8 cellular contexts compared by ENCODE assay signal in genomic region chr10:100912013-100912608, GRCh38. TPM values are rescaled to one million over a fixed set of nuclear protein-coding genes. Genes with fewer than 3 reads are reported as not detected.
DNase-seq lines count a peak whose midpoint lies in the region; ATAC-seq, FAIRE-seq and TF ChIP-seq lines count a peak whose summit lies in the region.

No MANE protein-coding gene starts in this region.

- H3K27me3 ChIP-seq in HL-60 (ENCODE audit: insufficient read depth, poor library complexity, severe bottlenecking) (no peaks in the 10 kb centered on the region), K562 (ENCODE audit: control insufficient read depth in 2 of 2, insufficient read depth in 2 of 2, low read length in 2 of 2) (no peaks in the 10 kb centered on the region), lung (ENCODE audit: control insufficient read depth, insufficient read depth) (no peaks in the 10 kb centered on the region)

- intact Hi-C loops in CD14-positive monocyte (cut with micrococcal nuclease), result loop anchor here (5.0 to 10.0 kb wide), 2 partner anchors 73 to 75 kb away; partner anchors contain the start of genes MRPL43 (in 2 of the 2) and TWNK (in 2 of the 2)
- intact Hi-C loops in K562 (cut with micrococcal nuclease), result no loop called here

- H3K4me1 Mint-ChIP-seq in CD14-positive monocyte, result peaks cover 31% of the 10 kb centered on the region

- TF ChIP-seq RAD21 in K562 (CRISPR knock-in tag; conservative IDR thresholded peaks at IDR 0.05 in 1 of 2, IDR thresholded peaks at IDR 0.05 in 1 of 2), result no peak

- H3K4me2 ChIP-seq in K562 (ENCODE audit: insufficient read depth, low read length), result peak overlapping the region; percentile 96

- TF ChIP-seq EP300 in K562 (IDR thresholded peaks at IDR 0.05; ENCODE audit: low read length), result no peak

- H3K9me3 Mint-ChIP-seq in CD14-positive monocyte, result no peaks in the 10 kb centered on the region

- BruUV-seq in K562 (replicated peaks; lab: Mats Ljungman, UMichigan), result no TSS peak

- H3K4me1 ChIP-seq in K562 (replicated peaks in 1 of 2; ENCODE audit: control insufficient read depth in 2 of 2, insufficient read depth in 2 of 2, low read length in 2 of 2) (peaks cover 14 to 18% of the 10 kb centered on the region in 2 experiments), lung (ENCODE audit: control insufficient read depth in 2 of 2, insufficient read depth in 2 of 2, low read length in 2 of 2) (peaks cover 1 to 3% of the 10 kb centered on the region in 2 donors)

- no peaks in the 10 kb centered on the region for H3K9me3 ChIP-seq in K562 (replicated peaks; ENCODE audit: control insufficient read depth, insufficient read depth, low read depth, low read length)
- no peaks in the 10 kb centered on the region for H3K9me3 ChIP-seq in lung (ENCODE audit: control insufficient read depth in 2 of 2, insufficient read depth in 1 of 2, low read length in 1 of 2)

- H3K36me3 ChIP-seq in K562 (ENCODE audit: control insufficient read depth, insufficient read depth, low read length), result peaks cover 18% of the 10 kb centered on the region; the same call in 2 of the 3 replicates
- H3K36me3 ChIP-seq in lung (ENCODE audit: control insufficient read depth in 2 of 2, insufficient read depth in 2 of 2, low read length in 2 of 2), result peaks cover 2 to 4% of the 10 kb centered on the region in 2 donors

- ATAC-seq in K562, result no peak
- no peak for ATAC-seq in lung (ENCODE audit: insufficient read depth, low FRiP score)
- no peak for ATAC-seq in HG02852 (IDR thresholded peaks at IDR 0.05; ENCODE audit: unreplicated experiment)
- no peak for ATAC-seq in GM19324 (IDR thresholded peaks at IDR 0.05; ENCODE audit: low FRiP score, unreplicated experiment)
- ATAC-seq in GM18498 (IDR thresholded peaks at IDR 0.05; ENCODE audit: unreplicated experiment), result no peak

- H3K9me1 ChIP-seq in K562 (ENCODE audit: control insufficient read depth, insufficient read depth, low read length), result no peaks in the 10 kb centered on the region

- CTCF ChIA-PET in K562 (lab: Yijun Ruan, JAX; ENCODE audit: low intra/inter-chr PET ratio), result no interaction called here

- peak overlapping the region; percentile 86 to 99 for H3K4me3 Mint-ChIP-seq in CD14-positive monocyte

- DNase-seq in CD14-positive monocyte (ENCODE audit: low spot score) (no peak), HL-60 (ENCODE audit: low read depth in 1 of 2, low spot score in 1 of 2) (no peak), K562 (ENCODE audit: extremely low read depth in 1 of 4, low spot score in 3 of 4) (peak; percentile 16 to 64 (median 27)), lung (ENCODE audit: low spot score) (no peak), AG20443 (ENCODE audit: low spot score) (no peak)

- H3K79me2 ChIP-seq in K562 (ENCODE audit: control insufficient read depth, insufficient read depth, low read length), result peaks cover 27% of the 10 kb centered on the region

- FAIRE-seq in K562 (lab: Jason Lieb, UNC), result no peak

- POLR2A ChIA-PET in K562 (lab: Yijun Ruan, JAX), result interaction anchor here (1.6 kb wide), 1 partner anchor 16 kb away, joined by 3 read pairs; no protein-coding TSS in a partner anchor

- no peaks in the 10 kb centered on the region; the same call in 1 of the 2 replicates for H4K20me1 ChIP-seq in K562 (replicated peaks; ENCODE audit: control insufficient read depth, insufficient read depth, low read length)

- H3K4me3 ChIP-seq in HL-60 (replicated peaks; ENCODE audit: insufficient read depth, low read length) (peak overlapping the region; percentile 100), K562 (peak overlapping the region; percentile 92), lung (peak overlapping the region; percentile 15)

- 1% methylated on average over 12 of the region's 12 CpGs for WGBS in K562 (ENCODE audit: insufficient coverage, low coverage, missing lambda C conversion rate)
- 9 to 12% methylated on average over 12 of the region's 12 CpGs for WGBS in lung, 2 donors

- H3K27ac ChIP-seq in HL-60 (replicated peaks) (peak overlapping the region; percentile 60), K562 (ENCODE audit: extremely low read depth, low read depth, low read length) (peak overlapping the region; percentile 89), lung (ENCODE audit: low read depth in 1 of 2, low read length in 1 of 2) (peak overlapping the region; percentile 88 to 95)

- H2AFZ ChIP-seq in K562 (ENCODE audit: low read depth, low read length), result peak overlapping the region; percentile 98

- H3K27ac Mint-ChIP-seq in CD14-positive monocyte, result peak overlapping the region; percentile 35 to 97 (median 85)

- TF ChIP-seq POLR2A in K562 (conservative IDR thresholded peaks at IDR 0.05), result no peak

- H3K36me3 Mint-ChIP-seq in CD14-positive monocyte, result peaks cover 14% of the 10 kb centered on the region in 2 donors

- H3K27me3 Mint-ChIP-seq in CD14-positive monocyte (ENCODE audit: low read depth in 3 of 3), result peaks cover 0 to 4% (median 0%) of the 10 kb centered on the region in 3 donors

- in situ Hi-C loops in K562 (cut with MboI), result no loop called here

- peak overlapping the region; percentile 59 to 70 for H3K9ac ChIP-seq in K562 (ENCODE audit: insufficient read depth in 1 of 2, low read depth in 2 of 2, low read length in 2 of 2)

- TF ChIP-seq CTCF in CD14-positive monocyte (IDR thresholded peaks at IDR 0.05), result no peak
- TF ChIP-seq CTCF in HL-60 (IDR thresholded peaks at IDR 0.05; ENCODE audit: insufficient read depth, low read length), result no peak
- TF ChIP-seq CTCF in K562 (IDR thresholded peaks at IDR 0.05 in 2 of 3, conservative IDR thresholded peaks at IDR 0.05 in 1 of 3; ENCODE audit: insufficient read depth in 2 of 3, low read depth in 1 of 3, low read length in 3 of 3), result no peak
- no peak for TF ChIP-seq CTCF in lung (IDR thresholded peaks at IDR 0.05; ENCODE audit: control extremely low read depth, extremely low read depth)

TF ChIP-seq in K562, 482 proteins besides CTCF, POLR2A, EP300 and RAD21 (continues in another document):
- TF ChIP-seq ZNF277 (CRISPR knock-in tag; IDR thresholded peaks at IDR 0.05; ENCODE audit: borderline replicate concordance), result no peak
- TF ChIP-seq KDM5B (IDR thresholded peaks at IDR 0.05; ENCODE audit: insufficient replicate concordance, low read depth, low read length), result peak; percentile 8

RNA-seq across cellular contexts. Expression of gene SLF2, which starts 0.7 kb away (rescaled TPM):
- 1 to 10 TPM; 5.8 to 6.4 TPM for polyA plus RNA-seq in CD14-positive monocyte
- total RNA-seq in K562 (2011; cell fraction: chromatin; rRNA removed; ENCODE audit: low replicate concordance), result 19.8 and 53.8 TPM in 2 replicates
- total RNA-seq in K562 (2011; cell fraction: nucleolus; rRNA removed), result 21.0 and 23.3 TPM in 2 replicates
- total RNA-seq in K562 (2011; cell fraction: nucleoplasm; rRNA removed), result 30.5 and 45.8 TPM in 2 replicates
- 7.8 and 8.8 TPM in 2 replicates for total RNA-seq in K562 (2014; rRNA removed)
- 13.8 and 13.9 TPM in 2 replicates for total RNA-seq in K562 (2014; rRNA removed; fragmentation: Illumina TruSeq; extraction: Trizol)
- 17.6 and 18.4 TPM in 2 replicates for total RNA-seq in K562 (2015; rRNA removed; fragmentation: Illumina TruSeq; extraction: Trizol)
- 9.2 and 11.3 TPM in 2 replicates for total RNA-seq in K562 (2021)
- 6.7 and 7.1 TPM in 2 replicates for polyA plus RNA-seq in K562 (2011; rRNA removed)
- 2.6 and 3.9 TPM in 2 replicates for polyA plus RNA-seq in K562 (2011; cell fraction: cytosol; rRNA removed)
- 9.7 and 10.6 TPM in 2 replicates for polyA plus RNA-seq in K562 (2011; cell fraction: nucleus; rRNA removed)
- 6.6 and 11.2 TPM in 2 replicates for polyA plus RNA-seq in K562 (2012)
- polyA plus RNA-seq in K562 (2014; fragmentation: Illumina TruSeq; extraction: Trizol), result 4.9 and 6.1 TPM in 2 replicates
- 1 to 10 TPM; 1.7 to 1.8 TPM for polyA plus RNA-seq in K562 (2014; fragmentation: Nextera tagmentation; extraction: Ambion mirVana)
- polyA plus RNA-seq in K562 (2014; rRNA removed), result 7.9 and 8.6 TPM in 2 replicates
- polyA minus RNA-seq in K562 (2011; rRNA and poly(A)+ RNA removed), result 13.3 and 19.4 TPM in 2 replicates
- 6.1 and 7.0 TPM in 2 replicates for polyA minus RNA-seq in K562 (2011; cell fraction: cytosol; rRNA and poly(A)+ RNA removed)
- polyA minus RNA-seq in K562 (2011; cell fraction: nucleus; rRNA and poly(A)+ RNA removed), result 25.6 and 47.8 TPM in 2 replicates
- total RNA-seq in lung, result 10 to 100 TPM; 30.1 to 60.0 TPM
- polyA plus RNA-seq in lung, result 10 to 100 TPM in 1 of 2 donors, 1 to 10 TPM in 1; 7.1 to 13.5 TPM

RNA-seq across cellular contexts. Expression of gene SEMA4G, which starts 57.2 kb away (rescaled TPM):
- polyA plus RNA-seq in CD14-positive monocyte (not detected), K562 (2011; rRNA removed) (5.7 and 11.0 TPM in 2 replicates), K562 (2014; fragmentation: Illumina TruSeq; extraction: Trizol) (6.6 and 7.8 TPM in 2 replicates), K562 (2014; fragmentation: Nextera tagmentation; extraction: Ambion mirVana) (1 to 10 TPM; 1.2 to 1.8 TPM), K562 (2014; rRNA removed) (3.9 and 4.2 TPM in 2 replicates), lung (1 to 10 TPM; 1.2 to 2.5 TPM)
- total RNA-seq in K562 (2011; cell fraction: chromatin; rRNA removed; ENCODE audit: low replicate concordance), result 25.4 and 47.7 TPM in 2 replicates
- total RNA-seq in K562 (2011; cell fraction: nucleolus; rRNA removed), result 20.2 and 21.7 TPM in 2 replicates
- total RNA-seq in K562 (2011; cell fraction: nucleoplasm; rRNA removed), result 27.2 and 39.2 TPM in 2 replicates
- total RNA-seq in K562 (2014; rRNA removed) (1.7 and 1.9 TPM in 2 replicates), K562 (2014; rRNA removed; fragmentation: Illumina TruSeq; extraction: Trizol) (1.3 and 1.5 TPM in 2 replicates), K562 (2015; rRNA removed; fragmentation: Illumina TruSeq; extraction: Trizol) (0.40 and 0.83 TPM in 2 replicates), K562 (2021) (4.1 and 4.2 TPM in 2 replicates), lung (1 to 10 TPM; 3.0 to 7.4 TPM)
- 9.6 and 12.7 TPM in 2 replicates for polyA plus RNA-seq in K562 (2011; cell fraction: cytosol; rRNA removed)
- polyA plus RNA-seq in K562 (2011; cell fraction: nucleus; rRNA removed), result 27.9 and 42.5 TPM in 2 replicates
- polyA plus RNA-seq in K562 (2012), result 3.1 and 3.8 TPM in 2 replicates
- 5.3 and 6.2 TPM in 2 replicates for polyA minus RNA-seq in K562 (2011; rRNA and poly(A)+ RNA removed)
- 4.7 and 4.8 TPM in 2 replicates for polyA minus RNA-seq in K562 (2011; cell fraction: cytosol; rRNA and poly(A)+ RNA removed)
- 5.0 and 5.2 TPM in 2 replicates for polyA minus RNA-seq in K562 (2011; cell fraction: nucleus; rRNA and poly(A)+ RNA removed)

Comparison
In these comparisons a context has a peak if more than half of its experiments do, and no peak if none do; other contexts are left out.
1. DNase-seq: peak in K562 (4 of 4); none in CD14-positive monocyte (single experiment), HL-60 (0 of 2), lung (single experiment) and AG20443 (single experiment).
2. H3K4me3 ChIP-seq: peak in every context shown above with its lines; median percentile 100 in HL-60; 92 in K562; 15 in lung.
3. Peak in every context shown above with its lines, with median percentiles within 50 percentile points of each other: H3K27ac ChIP-seq.